In the genomic region with DNA sequence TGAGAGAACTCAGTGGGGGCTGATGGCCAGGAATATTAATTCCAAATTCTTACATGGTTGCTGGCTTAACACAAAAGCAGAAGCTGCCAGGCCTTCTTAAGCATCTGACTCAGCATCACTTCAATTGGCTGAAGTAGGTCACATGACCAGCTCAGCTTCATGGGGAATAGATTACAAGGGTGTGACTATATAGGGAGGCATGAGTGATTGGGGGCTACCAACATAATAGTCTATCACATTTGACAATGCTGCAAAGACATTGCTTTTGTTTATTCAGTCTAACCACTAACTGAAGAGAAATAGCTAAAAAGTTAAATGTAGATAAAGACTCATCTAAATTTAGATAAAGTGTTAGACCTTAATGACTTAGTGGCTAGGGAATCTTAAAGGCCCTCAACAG, we compare ENCODE assay signal across 12 cellular contexts.
DNase-seq lines count a peak whose midpoint lies in the region; ATAC-seq and TF ChIP-seq lines count a peak whose summit lies in the region.
"Had no signal": no experiment of that assay in that cellular context is flagged by ENCODE, and none has a peak within 500 bp of the region (broad histone marks: within the 10 kb centered on the region; RNA-seq: fewer than 3 reads in every experiment).

No MANE protein-coding gene starts in this region.

- CTCF ChIA-PET in A673 (lab: Charles Lee): no interaction called here

- intact Hi-C loops in A673 (cut with micrococcal nuclease; ENCODE audit: unreplicated experiment) (no loop called here), right lobe of liver (cut with DNase I) (no loop called here), adrenal gland (cut with DNase I) (no loop called here)

- H3K4me1 ChIP-seq in A673 (ENCODE audit: insufficient read depth, low read length, poor library complexity, severe bottlenecking) (no peaks in the 10 kb centered on the region), GM23248 (ENCODE audit: insufficient read depth) (peaks cover 16% of the 10 kb centered on the region), fibroblast of lung (ENCODE audit: control insufficient read depth, extremely low read depth, insufficient read depth, low read length) (no peaks in the 10 kb centered on the region), right lobe of liver (peaks cover 0 to 17% (median 6%) of the 10 kb centered on the region in 4 donors), adrenal gland (replicated peaks in 1 of 2) (peaks cover 11 to 13% of the 10 kb centered on the region in 2 donors)

- TF ChIP-seq POLR2A in right lobe of liver (IDR thresholded peaks at IDR 0.05): no peak
- no peak for TF ChIP-seq POLR2A in adrenal gland (IDR thresholded peaks at IDR 0.05)

- H3K4me3 ChIP-seq in A673 (ENCODE audit: low read depth, low read length, poor library complexity, severe bottlenecking) (no peak overlapping the region), GM23248 (no peak overlapping the region), fibroblast of lung (replicated peaks in 1 of 4; ENCODE audit: control extremely low read depth in 1 of 4, insufficient read depth in 1 of 4, low read depth in 3 of 4, low read length in 4 of 4) (no peak overlapping the region), right lobe of liver (no peak overlapping the region), adrenal gland (no peak overlapping the region)
- H3K4me3 ChIP-seq: pancreas had no signal

- H3K9me3 ChIP-seq in A673 (ENCODE audit: low read depth, low read length, poor library complexity, severe bottlenecking) (no peaks in the 10 kb centered on the region), GM23248 (ENCODE audit: low read depth) (no peaks in the 10 kb centered on the region), fibroblast of lung (ENCODE audit: control insufficient read depth, insufficient read depth, low read depth, low read length) (no peaks in the 10 kb centered on the region), right lobe of liver (no peaks in the 10 kb centered on the region), adrenal gland (replicated peaks in 1 of 3) (no peaks in the 10 kb centered on the region)
- H3K9me3 ChIP-seq: pancreas had no signal

- no peaks in the 10 kb centered on the region for H3K9me2 ChIP-seq in GM23248 (ENCODE audit: insufficient read depth)

- POLR2A ChIA-PET in A673 (lab: Charles Lee; ENCODE audit: low non-redundant PET): no interaction called here

- in situ Hi-C loops in GM23248 (cut with MboI): no loop called here

- H3K79me2 ChIP-seq in GM23248 (ENCODE audit: insufficient read depth) (no peaks in the 10 kb centered on the region), fibroblast of lung (ENCODE audit: control insufficient read depth, insufficient read depth, low read length) (no peaks in the 10 kb centered on the region)

- no peak overlapping the region for H3K27ac ChIP-seq in A673 (ENCODE audit: low read depth, low read length, poor library complexity, severe bottlenecking)
- no peak overlapping the region for H3K27ac ChIP-seq in GM23248
- H3K27ac ChIP-seq in fibroblast of lung (ENCODE audit: insufficient read depth, low read length): no peak overlapping the region
- H3K27ac ChIP-seq in right lobe of liver: no peak overlapping the region
- no peak overlapping the region for H3K27ac ChIP-seq in adrenal gland
- H3K27ac ChIP-seq: pancreas had no signal

- H3K9ac ChIP-seq in GM23248 (no peak overlapping the region), fibroblast of lung (ENCODE audit: insufficient read depth, low read length) (no peak overlapping the region)

- H3F3A ChIP-seq in GM23248 (ENCODE audit: insufficient read depth): peaks cover 10% of the 10 kb centered on the region; the same call in 1 of the 2 replicates

- BruUV-seq in A673 (replicated peaks; lab: Mats Ljungman, UMichigan): no TSS peak

- H4K20me1 ChIP-seq in GM23248 (ENCODE audit: insufficient read depth) (no peaks in the 10 kb centered on the region), fibroblast of lung (ENCODE audit: control insufficient read depth, extremely low read depth, insufficient read depth, low read length) (no peaks in the 10 kb centered on the region)

- no peak for ATAC-seq in right lobe of liver
- no peak for ATAC-seq in GM18867 (IDR thresholded peaks at IDR 0.05; ENCODE audit: unreplicated experiment)
- ATAC-seq: Panc1, pancreas had no signal

- H3K36me3 ChIP-seq in A673 (ENCODE audit: insufficient read depth, low read length, poor library complexity, severe bottlenecking): no peaks in the 10 kb centered on the region
- no peaks in the 10 kb centered on the region for H3K36me3 ChIP-seq in GM23248 (ENCODE audit: low read depth)
- H3K36me3 ChIP-seq in fibroblast of lung (ENCODE audit: control insufficient read depth, insufficient read depth, low read length): no peaks in the 10 kb centered on the region
- H3K36me3 ChIP-seq in right lobe of liver: no peaks in the 10 kb centered on the region
- no peaks in the 10 kb centered on the region for H3K36me3 ChIP-seq in adrenal gland (replicated peaks in 1 of 2)
- H3K36me3 ChIP-seq: pancreas had no signal

- peak; percentile 82 for DNase-seq in A673 (ENCODE audit: low spot score)
- DNase-seq in GM23248: peak; percentile 86
- DNase-seq in RPMI7951 (ENCODE audit: low read depth): peak; percentile 50
- peak; percentile 69 to 99 for DNase-seq in fibroblast of lung (ENCODE audit: low read depth in 2 of 2)
- no peak for DNase-seq in right lobe of liver
- no peak for DNase-seq in adrenal gland
- no peak for DNase-seq in germinal center (ENCODE audit: low spot score)
- DNase-seq: activated CD4-positive, alpha-beta T cell treated with anti-CD3 and anti-CD28 coated beads, Interleukin-2, amount 50 U/mL, for 48 hours; COR-L47; pancreas had no signal

- TF ChIP-seq CTCF in A673 (conservative IDR thresholded peaks at IDR 0.05; ENCODE audit: low read depth, low read length) (no peak), fibroblast of lung (conservative IDR thresholded peaks at IDR 0.05 in 1 of 2, IDR thresholded peaks at IDR 0.05 in 1 of 2; ENCODE audit: low read depth in 1 of 2, low read length in 2 of 2) (no peak), right lobe of liver (IDR thresholded peaks at IDR 0.05) (no peak), adrenal gland (IDR thresholded peaks at IDR 0.05) (no peak)

- H3K4me2 ChIP-seq in GM23248 (ENCODE audit: unreplicated experiment) (no peak overlapping the region), fibroblast of lung (ENCODE audit: extremely low read depth, insufficient read depth, low read length) (no peak overlapping the region)

- H3K27me3 ChIP-seq in A673 (replicated peaks; ENCODE audit: insufficient read depth, low read depth, low read length, poor library complexity) (no peaks in the 10 kb centered on the region), GM23248 (replicated peaks; ENCODE audit: insufficient read depth) (no peaks in the 10 kb centered on the region), fibroblast of lung (ENCODE audit: control insufficient read depth, insufficient read depth, low read length) (no peaks in the 10 kb centered on the region), right lobe of liver (no peaks in the 10 kb centered on the region), adrenal gland (no peaks in the 10 kb centered on the region)
- H3K27me3 ChIP-seq: pancreas had no signal

- H2AFZ ChIP-seq in GM23248: peak overlapping the region; percentile 74
- H2AFZ ChIP-seq in fibroblast of lung (ENCODE audit: low read length): peak overlapping the region; percentile 29

Comparison
In these comparisons a context has a peak if more than half of its experiments do, and no peak if none do; other contexts are left out.
1. DNase-seq: peak in A673 (single experiment), GM23248 (single experiment), RPMI7951 (single experiment) and fibroblast of lung (2 of 2); none in right lobe of liver (0 of 3), adrenal gland (0 of 7) and germinal center (single experiment).